ENCODE assay signal across 18 cellular contexts in genomic region chr3:167451282-167451681, GRCh38. TPM values are rescaled to one million over a fixed set of nuclear protein-coding genes. Genes with fewer than 3 reads are reported as not detected.
"Had no signal": no experiment of that assay in that cellular context is flagged by ENCODE, and none has a peak within 500 bp of the region (broad histone marks: within the 10 kb centered on the region; RNA-seq: fewer than 3 reads in every experiment).

No MANE protein-coding gene starts in this region.

- H3K27ac Mint-ChIP-seq: IgD-negative memory B cell had no signal

- H3K27ac ChIP-seq: HL-60, SJCRH30 had no signal

- H3K4me1 ChIP-seq: SJCRH30 had no signal

- H3K36me3 ChIP-seq: MG63, SJCRH30 had no signal

- DNase-seq: MG63, NCI-H1092 treated with DMSO at 0.1 percent for 48 hours, NCI-H1436, NCI-H187, NCI-H2029, NCI-H2081 treated with DMSO at 0.1 percent for 48 hours, NCI-H2171, NCI-H226, NCI-H446, NCI-H510A, NCI-H526, SHP77 treated with DMSO at 0.1 percent for 48 hours, SJCRH30 had no signal

- H3K4me3 Mint-ChIP-seq: IgD-negative memory B cell had no signal

- H3K9me3 ChIP-seq: MG63, SJCRH30 had no signal

- H3K27me3 ChIP-seq: MG63, SJCRH30 had no signal

- H3K36me3 Mint-ChIP-seq: IgD-negative memory B cell had no signal

- H3K27me3 Mint-ChIP-seq: IgD-negative memory B cell had no signal

- H3K4me3 ChIP-seq: K562, MG63, SJCRH30 had no signal

- ATAC-seq: K562, Right ventricle myocardium inferior had no signal

RNA-seq across cellular contexts. Expression of gene SERPINI2, which starts 22.6 kb away (rescaled TPM):
- total RNA-seq: K562, LHCN-M2, Right ventricle myocardium inferior, SJCRH30 had no signal
